Comparison of ENCODE assay signal across 1 cellular context in the genomic region with DNA sequence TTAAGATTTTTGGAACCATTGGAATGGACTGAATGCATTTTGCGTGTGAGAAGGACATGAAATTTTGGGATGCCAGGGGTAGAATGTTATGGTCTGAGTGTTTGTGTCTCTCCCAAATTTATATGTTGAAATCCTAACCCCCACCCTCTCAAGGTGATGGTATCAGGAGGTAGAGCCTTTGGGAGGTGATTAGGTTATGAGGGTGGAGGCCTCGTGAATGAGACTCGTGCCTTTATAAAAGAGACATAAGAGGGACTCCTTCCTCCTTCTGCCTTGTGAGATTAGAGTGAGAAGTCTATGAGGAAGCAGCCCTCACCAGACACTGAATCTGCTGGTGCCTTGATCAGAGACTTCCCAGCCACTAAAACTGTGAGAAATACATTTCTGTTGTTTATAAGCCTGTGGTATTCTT.
TF ChIP-seq lines count a peak whose summit lies in the region.

No MANE protein-coding gene starts in this region.

TF ChIP-seq in GM12878, 131 proteins besides CTCF, POLR2A, EP300 and RAD21 (continued from another document):
- TF ChIP-seq, protein P1, sequence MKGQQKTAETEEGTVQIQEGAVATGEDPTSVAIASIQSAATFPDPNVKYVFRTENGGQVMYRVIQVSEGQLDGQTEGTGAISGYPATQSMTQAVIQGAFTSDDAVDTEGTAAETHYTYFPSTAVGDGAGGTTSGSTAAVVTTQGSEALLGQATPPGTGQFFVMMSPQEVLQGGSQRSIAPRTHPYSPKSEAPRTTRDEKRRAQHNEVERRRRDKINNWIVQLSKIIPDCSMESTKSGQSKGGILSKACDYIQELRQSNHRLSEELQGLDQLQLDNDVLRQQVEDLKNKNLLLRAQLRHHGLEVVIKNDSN (IDR thresholded peaks at IDR 0.05; ENCODE audit: borderline replicate concordance, extremely low read length, insufficient read depth, low read depth, low read length), result no peak
- TF ChIP-seq MYB (IDR thresholded peaks at IDR 0.05; ENCODE audit: borderline replicate concordance, low read depth, low read length) (no peak), CREB1 (IDR thresholded peaks at IDR 0.05; ENCODE audit: low read depth) (no peak), ZNF217 (IDR thresholded peaks at IDR 0.05) (no peak), HDGF (IDR thresholded peaks at IDR 0.05) (no peak), YBX1 (IDR thresholded peaks at IDR 0.05) (no peak), ZBED1 (IDR thresholded peaks at IDR 0.05; ENCODE audit: borderline replicate concordance) (no peak), NR2F1 (conservative IDR thresholded peaks at IDR 0.05) (no peak), HCFC1 (IDR thresholded peaks at IDR 0.05; ENCODE audit: low read length) (no peak), BCL3 (IDR thresholded peaks at IDR 0.05; ENCODE audit: borderline replicate concordance, insufficient read depth, low read depth, low read length, poor library complexity, severe bottlenecking) (no peak), RB1 (IDR thresholded peaks at IDR 0.05; ENCODE audit: borderline replicate concordance) (no peak), RCOR1 (conservative IDR thresholded peaks at IDR 0.05; ENCODE audit: low read depth, low read length) (no peak), POLR2AphosphoS5 (IDR thresholded peaks at IDR 0.05; ENCODE audit: low read length) (no peak), TBL1XR1 (IDR thresholded peaks at IDR 0.05; ENCODE audit: low read depth, low read length) (no peak)
- TF ChIP-seq, protein P2, sequence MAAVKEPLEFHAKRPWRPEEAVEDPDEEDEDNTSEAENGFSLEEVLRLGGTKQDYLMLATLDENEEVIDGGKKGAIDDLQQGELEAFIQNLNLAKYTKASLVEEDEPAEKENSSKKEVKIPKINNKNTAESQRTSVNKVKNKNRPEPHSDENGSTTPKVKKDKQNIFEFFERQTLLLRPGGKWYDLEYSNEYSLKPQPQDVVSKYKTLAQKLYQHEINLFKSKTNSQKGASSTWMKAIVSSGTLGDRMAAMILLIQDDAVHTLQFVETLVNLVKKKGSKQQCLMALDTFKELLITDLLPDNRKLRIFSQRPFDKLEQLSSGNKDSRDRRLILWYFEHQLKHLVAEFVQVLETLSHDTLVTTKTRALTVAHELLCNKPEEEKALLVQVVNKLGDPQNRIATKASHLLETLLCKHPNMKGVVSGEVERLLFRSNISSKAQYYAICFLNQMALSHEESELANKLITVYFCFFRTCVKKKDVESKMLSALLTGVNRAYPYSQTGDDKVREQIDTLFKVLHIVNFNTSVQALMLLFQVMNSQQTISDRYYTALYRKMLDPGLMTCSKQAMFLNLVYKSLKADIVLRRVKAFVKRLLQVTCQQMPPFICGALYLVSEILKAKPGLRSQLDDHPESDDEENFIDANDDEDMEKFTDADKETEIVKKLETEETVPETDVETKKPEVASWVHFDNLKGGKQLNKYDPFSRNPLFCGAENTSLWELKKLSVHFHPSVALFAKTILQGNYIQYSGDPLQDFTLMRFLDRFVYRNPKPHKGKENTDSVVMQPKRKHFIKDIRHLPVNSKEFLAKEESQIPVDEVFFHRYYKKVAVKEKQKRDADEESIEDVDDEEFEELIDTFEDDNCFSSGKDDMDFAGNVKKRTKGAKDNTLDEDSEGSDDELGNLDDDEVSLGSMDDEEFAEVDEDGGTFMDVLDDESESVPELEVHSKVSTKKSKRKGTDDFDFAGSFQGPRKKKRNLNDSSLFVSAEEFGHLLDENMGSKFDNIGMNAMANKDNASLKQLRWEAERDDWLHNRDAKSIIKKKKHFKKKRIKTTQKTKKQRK (IDR thresholded peaks at IDR 0.05; ENCODE audit: low read depth, low read length), result no peak
- TF ChIP-seq, protein P3, sequence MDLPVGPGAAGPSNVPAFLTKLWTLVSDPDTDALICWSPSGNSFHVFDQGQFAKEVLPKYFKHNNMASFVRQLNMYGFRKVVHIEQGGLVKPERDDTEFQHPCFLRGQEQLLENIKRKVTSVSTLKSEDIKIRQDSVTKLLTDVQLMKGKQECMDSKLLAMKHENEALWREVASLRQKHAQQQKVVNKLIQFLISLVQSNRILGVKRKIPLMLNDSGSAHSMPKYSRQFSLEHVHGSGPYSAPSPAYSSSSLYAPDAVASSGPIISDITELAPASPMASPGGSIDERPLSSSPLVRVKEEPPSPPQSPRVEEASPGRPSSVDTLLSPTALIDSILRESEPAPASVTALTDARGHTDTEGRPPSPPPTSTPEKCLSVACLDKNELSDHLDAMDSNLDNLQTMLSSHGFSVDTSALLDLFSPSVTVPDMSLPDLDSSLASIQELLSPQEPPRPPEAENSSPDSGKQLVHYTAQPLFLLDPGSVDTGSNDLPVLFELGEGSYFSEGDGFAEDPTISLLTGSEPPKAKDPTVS (IDR thresholded peaks at IDR 0.05; ENCODE audit: low read depth, low read length), result no peak
